ENCODE assay signal across 12 cellular contexts in genomic region chr16:30528799-30529457, GRCh38. TPM values are rescaled to one million over a fixed set of nuclear protein-coding genes. Genes with fewer than 3 reads are reported as not detected.
DNase-seq lines count a peak whose midpoint lies in the region; ATAC-seq, FAIRE-seq and TF ChIP-seq lines count a peak whose summit lies in the region.
"Had no signal": no experiment of that assay in that cellular context is flagged by ENCODE, and none has a peak within 500 bp of the region (broad histone marks: within the 10 kb centered on the region; RNA-seq: fewer than 3 reads in every experiment).

No MANE protein-coding gene starts in this region.

- H3K4me1 Mint-ChIP-seq in activated T-helper 2 cell treated with anti-CD3 and anti-CD28 coated beads, Interferon-gamma antibody, Interleukin-2, Interleukin-4, amounts not matched to agents 10 μg/mL and 5 μg/mL and 100 μg/mL, durations not matched to agents 14 hours and 24 hours and 36 hours (ENCODE audit: low read depth), result peaks cover 24% of the 10 kb centered on the region
- peaks cover 30% of the 10 kb centered on the region for H3K4me1 Mint-ChIP-seq in progenitor cell of endocrine pancreas (ENCODE audit: low read depth)

- peak overlapping the region; percentile 30 for H3K4me3 Mint-ChIP-seq in activated T-helper 2 cell treated with anti-CD3 and anti-CD28 coated beads, Interferon-gamma antibody, Interleukin-2, Interleukin-4, amounts not matched to agents 10 μg/mL and 5 μg/mL and 100 μg/mL, durations not matched to agents 14 hours and 24 hours and 36 hours (ENCODE audit: low read depth)
- H3K4me3 Mint-ChIP-seq in progenitor cell of endocrine pancreas (ENCODE audit: low read depth), result no peak overlapping the region

- peaks cover 14% of the 10 kb centered on the region for H3K36me3 Mint-ChIP-seq in activated T-helper 2 cell treated with anti-CD3 and anti-CD28 coated beads, Interferon-gamma antibody, Interleukin-2, Interleukin-4, amounts not matched to agents 10 μg/mL and 5 μg/mL and 100 μg/mL, durations not matched to agents 14 hours and 24 hours and 36 hours (ENCODE audit: low read depth)
- peaks cover 12% of the 10 kb centered on the region for H3K36me3 Mint-ChIP-seq in progenitor cell of endocrine pancreas (ENCODE audit: insufficient read depth)

- TF ChIP-seq CTCF in progenitor cell of endocrine pancreas (IDR thresholded peaks at IDR 0.05; ENCODE audit: unreplicated experiment), result no peak

- intact Hi-C loops in activated T-helper 2 cell treated with anti-CD3 and anti-CD28 coated beads, Interferon-gamma antibody, Interleukin-2, Interleukin-4, amounts not matched to agents 10 μg/mL and 5 μg/mL and 100 μg/mL, durations not matched to agents 14 hours and 24 hours and 36 hours (cut with micrococcal nuclease), result loop anchor here (5.0 kb wide), 3 partner anchors 82 to 157 kb away; partner anchors contain the start of genes DCTPP1, MYL11, SEPHS2 and TBC1D10B

- no peak overlapping the region for H3K27ac Mint-ChIP-seq in activated T-helper 2 cell treated with anti-CD3 and anti-CD28 coated beads, Interferon-gamma antibody, Interleukin-2, Interleukin-4, amounts not matched to agents 10 μg/mL and 5 μg/mL and 100 μg/mL, durations not matched to agents 14 hours and 24 hours and 36 hours
- H3K27ac Mint-ChIP-seq in progenitor cell of endocrine pancreas, result peak overlapping the region; percentile 88

- no peak for DNase-seq in HTR-8/SVneo (ENCODE audit: insufficient read length, low spot score)
- no peak for DNase-seq in activated T-helper 2 cell treated with anti-CD3 and anti-CD28 coated beads, Interferon-gamma antibody, Interleukin-2, Interleukin-4, amounts not matched to agents 10 μg/mL and 5 μg/mL and 100 μg/mL, durations not matched to agents 14 hours and 24 hours and 36 hours (ENCODE audit: low spot score)
- no peak for DNase-seq in progenitor cell of endocrine pancreas (ENCODE audit: low spot score, unreplicated experiment)
- DNase-seq in NCI-H2029 (lab: John Stamatoyannopoulos, UW), result no peak
- no peak for DNase-seq in RKO (ENCODE audit: low spot score)
- DNase-seq: body of pancreas, GDM1, NCI-H2081 treated with DMSO at 0.1 percent for 48 hours, sigmoid colon, SJCRH30 had no signal

- no peak for ATAC-seq in GM19455 (IDR thresholded peaks at IDR 0.05; ENCODE audit: unreplicated experiment)
- ATAC-seq: body of pancreas, left lung had no signal

- H3K9me3 Mint-ChIP-seq in activated T-helper 2 cell treated with anti-CD3 and anti-CD28 coated beads, Interferon-gamma antibody, Interleukin-2, Interleukin-4, amounts not matched to agents 10 μg/mL and 5 μg/mL and 100 μg/mL, durations not matched to agents 14 hours and 24 hours and 36 hours, result no peaks in the 10 kb centered on the region
- H3K9me3 Mint-ChIP-seq in progenitor cell of endocrine pancreas (ENCODE audit: low read depth), result no peaks in the 10 kb centered on the region

- peak; percentile 23 for FAIRE-seq in HTR-8/SVneo (lab: Jason Lieb, UNC)

- H3K27me3 Mint-ChIP-seq in activated T-helper 2 cell treated with anti-CD3 and anti-CD28 coated beads, Interferon-gamma antibody, Interleukin-2, Interleukin-4, amounts not matched to agents 10 μg/mL and 5 μg/mL and 100 μg/mL, durations not matched to agents 14 hours and 24 hours and 36 hours (ENCODE audit: low read depth), result no peaks in the 10 kb centered on the region
- H3K27me3 Mint-ChIP-seq in progenitor cell of endocrine pancreas, result no peaks in the 10 kb centered on the region

RNA-seq across cellular contexts. Expression of gene ZNF768, which starts 2.6 kb away (rescaled TPM):
- total RNA-seq in activated T-helper 2 cell treated with anti-CD3 and anti-CD28 coated beads, Interferon-gamma antibody, Interleukin-2, Interleukin-4, amounts not matched to agents 10 μg/mL and 5 μg/mL and 100 μg/mL, durations not matched to agents 14 hours and 24 hours and 36 hours, result 16.9 and 17.1 TPM in 2 replicates
- total RNA-seq in progenitor cell of endocrine pancreas, result 80.0 and 83.6 TPM in 2 replicates

RNA-seq across cellular contexts. Expression of gene ZNF747, which starts 5.7 kb away (rescaled TPM):
- 11.8 and 11.9 TPM in 2 replicates for total RNA-seq in activated T-helper 2 cell treated with anti-CD3 and anti-CD28 coated beads, Interferon-gamma antibody, Interleukin-2, Interleukin-4, amounts not matched to agents 10 μg/mL and 5 μg/mL and 100 μg/mL, durations not matched to agents 14 hours and 24 hours and 36 hours
- total RNA-seq in progenitor cell of endocrine pancreas, result 18.1 and 19.1 TPM in 2 replicates

RNA-seq across cellular contexts. Expression of gene ZNF764, which starts 29.2 kb away (rescaled TPM):
- 14.5 and 14.6 TPM in 2 replicates for total RNA-seq in activated T-helper 2 cell treated with anti-CD3 and anti-CD28 coated beads, Interferon-gamma antibody, Interleukin-2, Interleukin-4, amounts not matched to agents 10 μg/mL and 5 μg/mL and 100 μg/mL, durations not matched to agents 14 hours and 24 hours and 36 hours
- 36.1 and 36.6 TPM in 2 replicates for total RNA-seq in progenitor cell of endocrine pancreas

RNA-seq across cellular contexts. Expression of gene ZNF688, which starts 42.6 kb away (rescaled TPM):
- total RNA-seq in activated T-helper 2 cell treated with anti-CD3 and anti-CD28 coated beads, Interferon-gamma antibody, Interleukin-2, Interleukin-4, amounts not matched to agents 10 μg/mL and 5 μg/mL and 100 μg/mL, durations not matched to agents 14 hours and 24 hours and 36 hours, result 8.7 and 9.2 TPM in 2 replicates
- total RNA-seq in progenitor cell of endocrine pancreas, result 20.0 and 22.5 TPM in 2 replicates

RNA-seq across cellular contexts. Expression of gene ITGAL, which starts 56.4 kb away (rescaled TPM):
- 292 and 293 TPM in 2 replicates for total RNA-seq in activated T-helper 2 cell treated with anti-CD3 and anti-CD28 coated beads, Interferon-gamma antibody, Interleukin-2, Interleukin-4, amounts not matched to agents 10 μg/mL and 5 μg/mL and 100 μg/mL, durations not matched to agents 14 hours and 24 hours and 36 hours
- total RNA-seq in progenitor cell of endocrine pancreas, result 0.49 and 0.53 TPM in 2 replicates
- total RNA-seq: SJCRH30 had no signal
